ENCODE assay signal across 18 cellular contexts in the genomic region with DNA sequence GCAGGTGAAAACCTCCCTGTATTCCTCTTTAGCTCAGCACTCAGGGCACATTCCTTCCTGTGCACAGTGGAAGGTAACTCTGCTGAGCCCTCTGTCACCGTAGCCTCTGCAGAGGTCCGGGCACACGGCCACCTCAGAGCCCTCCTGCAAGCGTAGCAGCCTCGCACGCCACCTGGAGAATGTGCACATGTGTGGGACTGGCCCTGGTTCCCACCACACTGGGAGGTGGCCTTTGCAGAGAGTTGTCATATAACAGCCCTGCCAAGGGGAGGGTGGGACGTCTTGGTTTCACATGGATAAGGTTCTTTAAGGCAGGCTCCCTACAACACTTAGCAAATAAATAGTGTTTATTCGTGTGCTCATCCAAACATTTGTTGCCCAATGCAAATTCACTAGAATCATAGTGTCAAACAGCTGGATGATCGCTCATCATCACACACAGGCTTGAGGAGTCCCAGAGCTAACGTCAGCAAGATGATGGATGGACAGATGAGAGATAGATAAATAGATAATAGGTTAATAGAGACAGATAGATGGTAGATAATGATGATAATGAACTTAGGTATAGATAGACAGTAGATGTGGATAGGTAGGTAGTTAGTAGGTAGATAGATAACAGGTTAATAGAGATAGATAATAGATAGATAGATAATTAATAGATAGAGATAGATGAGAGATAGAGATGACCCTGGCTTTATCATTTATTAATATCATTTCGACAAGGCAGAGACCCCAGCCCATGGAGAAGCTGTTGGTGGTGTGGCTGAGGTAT. TPM values are rescaled to one million over a fixed set of nuclear protein-coding genes. Genes with fewer than 3 reads are reported as not detected.
DNase-seq lines count a peak whose midpoint lies in the region; ATAC-seq and TF ChIP-seq lines count a peak whose summit lies in the region.
"Had no signal": no experiment of that assay in that cellular context is flagged by ENCODE, and none has a peak within 500 bp of the region (broad histone marks: within the 10 kb centered on the region; RNA-seq: fewer than 3 reads in every experiment).

No MANE protein-coding gene starts in this region.

- H3K36me3 ChIP-seq in colonic mucosa = no peaks in the 10 kb centered on the region
- H3K36me3 ChIP-seq: MG63 had no signal

- no peak overlapping the region for H3K4me3 ChIP-seq in colonic mucosa
- H3K4me3 ChIP-seq: MG63 had no signal

- H3K27me3 Mint-ChIP-seq in activated naive CD8-positive, alpha-beta T cell = peaks cover 31% of the 10 kb centered on the region
- peaks cover 66% of the 10 kb centered on the region for H3K27me3 Mint-ChIP-seq in activated naive CD8-positive, alpha-beta T cell treated with anti-CD3 and anti-CD28 coated beads for 36 hours
- peaks cover 12% of the 10 kb centered on the region for H3K27me3 Mint-ChIP-seq in type B pancreatic cell

- intact Hi-C loops in colonic mucosa (cut with DNase I) = no loop called here

- no peak overlapping the region for H3K9ac ChIP-seq in colonic mucosa (ENCODE audit: low read depth in 2 of 2, low read length in 2 of 2)

- no peaks in the 10 kb centered on the region for H3K9me3 ChIP-seq in colonic mucosa
- H3K9me3 ChIP-seq: MG63 had no signal

- ATAC-seq in HG02970 (IDR thresholded peaks at IDR 0.05; ENCODE audit: low FRiP score, unreplicated experiment) = no peak
- ATAC-seq: CD8-positive, alpha-beta T cell had no signal

- H3K9me3 Mint-ChIP-seq in activated naive CD8-positive, alpha-beta T cell (ENCODE audit: low read depth) = no peaks in the 10 kb centered on the region
- no peaks in the 10 kb centered on the region for H3K9me3 Mint-ChIP-seq in activated naive CD8-positive, alpha-beta T cell treated with anti-CD3 and anti-CD28 coated beads for 36 hours
- no peaks in the 10 kb centered on the region for H3K9me3 Mint-ChIP-seq in type B pancreatic cell
- H3K9me3 Mint-ChIP-seq: CD8-positive, alpha-beta T cell; H9 had no signal

- H3K4me1 ChIP-seq in colonic mucosa = no peaks in the 10 kb centered on the region

- peaks cover 5% of the 10 kb centered on the region for H3K4me1 Mint-ChIP-seq in activated naive CD8-positive, alpha-beta T cell (ENCODE audit: low read depth)
- peaks cover 3% of the 10 kb centered on the region for H3K4me1 Mint-ChIP-seq in activated naive CD8-positive, alpha-beta T cell treated with anti-CD3 and anti-CD28 coated beads for 36 hours
- H3K4me1 Mint-ChIP-seq in type B pancreatic cell (ENCODE audit: unreplicated experiment) = peaks cover 11% of the 10 kb centered on the region

- no peaks in the 10 kb centered on the region for H3K36me3 Mint-ChIP-seq in activated naive CD8-positive, alpha-beta T cell
- no peaks in the 10 kb centered on the region for H3K36me3 Mint-ChIP-seq in activated naive CD8-positive, alpha-beta T cell treated with anti-CD3 and anti-CD28 coated beads for 36 hours
- peaks cover 4% of the 10 kb centered on the region for H3K36me3 Mint-ChIP-seq in type B pancreatic cell
- H3K36me3 Mint-ChIP-seq: CD8-positive, alpha-beta T cell; IgD-negative memory B cell had no signal

- H3K27ac ChIP-seq in colonic mucosa = peak overlapping the region; percentile 2
- no peak overlapping the region for H3K27ac ChIP-seq in caudate nucleus (ENCODE audit: low read depth, low read length)

- DNase-seq in activated naive CD8-positive, alpha-beta T cell treated with anti-CD3 and anti-CD28 coated beads for 36 hours = no peak
- peak; percentile 35 for DNase-seq in colonic mucosa
- peak; percentile 74 for DNase-seq in mesenteric fat pad (ENCODE audit: low spot score)
- peak; percentile 45 for DNase-seq in type B pancreatic cell (ENCODE audit: extremely low spot score, unreplicated experiment)
- no peak for DNase-seq in NCI-H446 (lab: John Stamatoyannopoulos, UW)
- no peak for DNase-seq in caudate nucleus (lab: John Stamatoyannopoulos, UW)
- DNase-seq: H9, Kasumi-1, MG63, NCI-H1092 treated with DMSO at 0.1 percent for 48 hours, NCI-H146, NCI-H2029 treated with DMSO at 0.1 percent for 48 hours, NCI-H2171 treated with DMSO at 0.1 percent for 48 hours, NCI-H446 treated with DMSO at 0.1 percent for 48 hours had no signal

- peak overlapping the region; percentile 15 for H3K4me3 Mint-ChIP-seq in activated naive CD8-positive, alpha-beta T cell
- H3K4me3 Mint-ChIP-seq in activated naive CD8-positive, alpha-beta T cell treated with anti-CD3 and anti-CD28 coated beads for 36 hours = no peak overlapping the region
- H3K4me3 Mint-ChIP-seq in type B pancreatic cell = no peak overlapping the region
- H3K4me3 Mint-ChIP-seq: CD8-positive, alpha-beta T cell; H9 had no signal

- no peaks in the 10 kb centered on the region for H3K27me3 ChIP-seq in colonic mucosa
- H3K27me3 ChIP-seq: MG63 had no signal

- TF ChIP-seq CTCF in colonic mucosa (IDR thresholded peaks at IDR 0.05) (no peak), type B pancreatic cell (conservative IDR thresholded peaks at IDR 0.05) (no peak)

- H3K27ac Mint-ChIP-seq in activated naive CD8-positive, alpha-beta T cell = no peak overlapping the region
- H3K27ac Mint-ChIP-seq in activated naive CD8-positive, alpha-beta T cell treated with anti-CD3 and anti-CD28 coated beads for 36 hours = no peak overlapping the region
- H3K27ac Mint-ChIP-seq in type B pancreatic cell = no peak overlapping the region
- H3K27ac Mint-ChIP-seq: CD8-positive, alpha-beta T cell; H9 had no signal

RNA-seq across cellular contexts. Expression of gene AFDN, which starts 32.1 kb away (rescaled TPM):
- total RNA-seq in activated naive CD8-positive, alpha-beta T cell treated with anti-CD3 and anti-CD28 coated beads for 36 hours = 10 to 100 TPM; 18.7 to 23.5 TPM
- total RNA-seq in colonic mucosa (100 to 1,000 TPM; 213 to 232 TPM), mesenteric fat pad (82.3 TPM), type B pancreatic cell (ENCODE audit: low replicate concordance) (140 and 154 TPM in 2 replicates)

Comparison
In these comparisons a context has a peak if more than half of its experiments do, and no peak if none do; other contexts are left out.
1. DNase-seq: peak in colonic mucosa (single experiment), mesenteric fat pad (single experiment) and type B pancreatic cell (single experiment); none in activated naive CD8-positive, alpha-beta T cell treated with anti-CD3 and anti-CD28 coated beads for 36 hours (single experiment), NCI-H446 (0 of 2) and caudate nucleus (0 of 61).